In the genomic region with DNA sequence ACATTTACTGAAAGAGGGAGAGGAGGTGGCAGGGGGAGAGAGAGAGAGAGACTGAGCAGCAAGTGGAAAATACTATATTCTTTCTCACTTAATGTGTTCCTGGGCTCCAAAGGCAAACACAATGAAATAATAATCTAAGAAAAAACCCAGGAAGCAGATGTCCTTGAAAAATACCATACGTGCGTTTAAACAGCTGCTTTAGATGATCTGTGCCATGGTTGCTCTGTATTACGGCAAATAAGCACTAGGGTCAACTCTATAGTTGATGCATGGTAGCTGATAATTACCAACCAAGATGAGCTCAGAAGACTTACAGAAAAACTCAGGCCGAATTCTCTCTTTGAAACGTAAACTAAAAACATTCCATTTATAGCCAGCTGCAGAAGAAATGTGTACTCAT, we compare ENCODE assay signal across 19 cellular contexts.
DNase-seq lines count a peak whose midpoint lies in the region; FAIRE-seq and TF ChIP-seq lines count a peak whose summit lies in the region.
"Had no signal": no experiment of that assay in that cellular context is flagged by ENCODE, and none has a peak within 500 bp of the region (broad histone marks: within the 10 kb centered on the region; RNA-seq: fewer than 3 reads in every experiment).

No MANE protein-coding gene starts in this region.

- H3K4me1 Mint-ChIP-seq in nephron progenitor cell = peaks cover 50% of the 10 kb centered on the region

- no peak overlapping the region for H3K4me3 Mint-ChIP-seq in nephron progenitor cell
- H3K4me3 Mint-ChIP-seq: CD4-positive, alpha-beta memory T cell; T-cell had no signal

- peaks cover 6% of the 10 kb centered on the region for H3K27me3 Mint-ChIP-seq in nephron progenitor cell (ENCODE audit: low read depth, poor library complexity)
- H3K27me3 Mint-ChIP-seq: CD4-positive, alpha-beta memory T cell; T-cell had no signal

- peak; percentile 22 for DNase-seq in COR-L47 (lab: John Stamatoyannopoulos, UW)
- DNase-seq in NCI-H146 treated with DMSO at 0.1 percent for 48 hours (lab: John Stamatoyannopoulos, UW; ENCODE audit: unreplicated experiment) = peak; percentile 94
- DNase-seq in SHP77 treated with DMSO at 0.1 percent for 48 hours (lab: John Stamatoyannopoulos, UW) = peak; percentile 79
- no peak for DNase-seq in nephron progenitor cell
- no peak for DNase-seq in D721Med (ENCODE audit: insufficient read length, low spot score)
- no peak for DNase-seq in H4 (ENCODE audit: low spot score)
- no peak for DNase-seq in HEK293T (ENCODE audit: extremely low spot score)
- no peak for DNase-seq in MV-4-11 (lab: John Stamatoyannopoulos, UW)
- DNase-seq: activated CD4-positive, alpha-beta T cell treated with anti-CD3 and anti-CD28 coated beads, Interleukin-2, amount 50 U/mL, for 1 hour; activated gamma-delta T cell treated with Interleukin-2 at 50 U/mL for 16 hours; adrenal gland; CD4-positive, alpha-beta memory T cell; dorsolateral prefrontal cortex; gastrocnemius medialis; kidney glomerular epithelial cell; mesenchymal stem cell; NK-92 treated with Interleukin-12 subunit alpha and Interleukin-12 subunit beta, amount 100 ng/mL, for 24 hours; T-cell had no signal

- POLR2A ChIA-PET in HEK293T (lab: Yijun Ruan, JAX) = no interaction called here

- CTCF ChIA-PET in HEK293T (lab: Yijun Ruan, JAX) = interaction anchor here (0.6 kb wide), 1 partner anchor 70 kb away, joined by 3 read pairs; no protein-coding TSS in a partner anchor

- peak overlapping the region; percentile 27 for H3K27ac Mint-ChIP-seq in nephron progenitor cell

- H3K36me3 Mint-ChIP-seq in nephron progenitor cell (ENCODE audit: low read depth) = peaks cover 10% of the 10 kb centered on the region
- H3K36me3 Mint-ChIP-seq: CD4-positive, alpha-beta memory T cell; T-cell had no signal

- no peak for TF ChIP-seq CTCF in nephron progenitor cell (IDR thresholded peaks at IDR 0.05)
- TF ChIP-seq CTCF in D721Med (IDR thresholded peaks at IDR 0.05; ENCODE audit: insufficient read depth, missing control alignments) = no peak

- no peak for FAIRE-seq in D721Med (lab: Jason Lieb, UNC)
- FAIRE-seq: K562 had no signal

- peaks cover 19% of the 10 kb centered on the region for H3K9me3 Mint-ChIP-seq in nephron progenitor cell

TF ChIP-seq in HEK293T, 16 proteins besides CTCF, POLR2A, EP300 and RAD21:
- TF ChIP-seq SUZ12 (IDR thresholded peaks at IDR 0.05) (no peak), ARNT (IDR thresholded peaks at IDR 0.05) (no peak), BHLHE40 (IDR thresholded peaks at IDR 0.05; ENCODE audit: borderline replicate concordance) (no peak), ELF4 (IDR thresholded peaks at IDR 0.05) (no peak), FOXM1 (IDR thresholded peaks at IDR 0.05; ENCODE audit: borderline replicate concordance) (no peak), HDGF (IDR thresholded peaks at IDR 0.05; ENCODE audit: borderline replicate concordance) (no peak), SP1 (IDR thresholded peaks at IDR 0.05) (no peak), PKNOX1 (IDR thresholded peaks at IDR 0.05) (no peak), L3MBTL2 (conservative IDR thresholded peaks at IDR 0.05) (no peak), LEF1 (IDR thresholded peaks at IDR 0.05; ENCODE audit: borderline replicate concordance) (no peak)
TF ChIP-seq in HEK293T: peak in this region for 0.

Comparison
In these comparisons a context has a peak if more than half of its experiments do, and no peak if none do; other contexts are left out.
1. DNase-seq: peak in COR-L47 (single experiment), NCI-H146 treated with DMSO at 0.1 percent for 48 hours (single experiment) and SHP77 treated with DMSO at 0.1 percent for 48 hours (single experiment); none in nephron progenitor cell (single experiment), D721Med (single experiment), H4 (single experiment), HEK293T (single experiment) and MV-4-11 (single experiment).